Comparison of ENCODE assay signal across 1 cellular context in the genomic region with DNA sequence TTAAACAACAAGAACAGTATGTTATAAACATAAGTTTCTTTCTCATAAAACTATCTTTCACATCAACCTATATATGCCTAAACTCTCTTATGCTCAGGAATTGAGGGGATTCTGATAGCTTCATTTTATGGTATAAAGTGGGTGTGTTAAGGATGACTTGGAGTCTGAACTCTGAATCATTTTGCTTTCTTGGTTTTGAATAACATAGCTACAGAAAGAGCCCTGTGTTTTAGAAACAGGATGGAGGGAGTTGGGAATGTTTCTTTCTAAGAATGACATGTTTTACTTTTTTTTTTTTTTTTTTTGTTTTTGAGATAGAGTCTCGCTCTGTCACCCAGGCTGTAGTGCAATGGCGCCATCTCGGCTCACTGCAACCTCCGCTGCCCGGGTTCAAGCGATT.
TF ChIP-seq lines count a peak whose summit lies in the region.

No MANE protein-coding gene starts in this region.

TF ChIP-seq in A549, 52 proteins besides CTCF, POLR2A, EP300 and RAD21:
- TF ChIP-seq ATOH8 (CRISPR knock-in tag; IDR thresholded peaks at IDR 0.05; ENCODE audit: low read depth) (no peak), CBX2 (IDR thresholded peaks at IDR 0.05; ENCODE audit: borderline replicate concordance, low read depth) (no peak), TFCP2L1 (CRISPR knock-in tag; IDR thresholded peaks at IDR 0.05) (no peak), NFE2L2 (conservative IDR thresholded peaks at IDR 0.05; ENCODE audit: low read length) (no peak), HMGXB4 (CRISPR knock-in tag; IDR thresholded peaks at IDR 0.05; ENCODE audit: borderline replicate concordance) (no peak), RFX5 (IDR thresholded peaks at IDR 0.05) (no peak), TP53 (CRISPR knock-in tag; IDR thresholded peaks at IDR 0.05) (no peak), HOXB5 (CRISPR knock-in tag; IDR thresholded peaks at IDR 0.05) (no peak), FOSB (CRISPR knock-in tag; IDR thresholded peaks at IDR 0.05) (no peak), MAZ (IDR thresholded peaks at IDR 0.05; ENCODE audit: borderline replicate concordance, low read depth, low read length) (no peak), FOSL2 (IDR thresholded peaks at IDR 0.05) (no peak), FOSL2 (CRISPR knock-in tag; IDR thresholded peaks at IDR 0.05) (no peak)
- TF ChIP-seq, protein P1, sequence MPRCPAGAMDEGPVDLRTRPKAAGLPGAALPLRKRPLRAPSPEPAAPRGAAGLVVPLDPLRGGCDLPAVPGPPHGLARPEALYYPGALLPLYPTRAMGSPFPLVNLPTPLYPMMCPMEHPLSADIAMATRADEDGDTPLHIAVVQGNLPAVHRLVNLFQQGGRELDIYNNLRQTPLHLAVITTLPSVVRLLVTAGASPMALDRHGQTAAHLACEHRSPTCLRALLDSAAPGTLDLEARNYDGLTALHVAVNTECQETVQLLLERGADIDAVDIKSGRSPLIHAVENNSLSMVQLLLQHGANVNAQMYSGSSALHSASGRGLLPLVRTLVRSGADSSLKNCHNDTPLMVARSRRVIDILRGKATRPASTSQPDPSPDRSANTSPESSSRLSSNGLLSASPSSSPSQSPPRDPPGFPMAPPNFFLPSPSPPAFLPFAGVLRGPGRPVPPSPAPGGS (IDR thresholded peaks at IDR 0.05): no peak
